Comparison of ENCODE assay signal across 15 cellular contexts in genomic region chr11:69174841-69175240, GRCh38. TPM values are rescaled to one million over a fixed set of nuclear protein-coding genes. Genes with fewer than 3 reads are reported as not detected.
DNase-seq lines count a peak whose midpoint lies in the region; ATAC-seq and TF ChIP-seq lines count a peak whose summit lies in the region.
"Had no signal": no experiment of that assay in that cellular context is flagged by ENCODE, and none has a peak within 500 bp of the region (broad histone marks: within the 10 kb centered on the region; RNA-seq: fewer than 3 reads in every experiment).

No MANE protein-coding gene starts in this region.

- TF ChIP-seq CTCF in heart left ventricle (IDR thresholded peaks at IDR 0.05) (no peak), epithelial cell of esophagus (IDR thresholded peaks at IDR 0.05; ENCODE audit: insufficient read depth, low read depth, low read length, missing control alignments) (no peak)

- peaks cover 0 to 7% (median 0%) of the 10 kb centered on the region in 12 donors for H3K9me3 ChIP-seq in heart left ventricle

- TF ChIP-seq POLR2A in heart left ventricle (IDR thresholded peaks at IDR 0.05): no peak

- H3K36me3 ChIP-seq in heart left ventricle: no peaks in the 10 kb centered on the region
- H3K36me3 ChIP-seq: BLaER1 treated with 17β-estradiol and CSF1 and Interleukin-3, amounts not matched to agents 10 nM and 100 nM had no signal

- no peaks in the 10 kb centered on the region for H3K4me1 ChIP-seq in heart left ventricle

- no peaks in the 10 kb centered on the region for H3K27me3 ChIP-seq in heart left ventricle
- H3K27me3 ChIP-seq: BLaER1 treated with 17β-estradiol and CSF1 and Interleukin-3, amounts not matched to agents 10 nM and 100 nM had no signal

- no peak overlapping the region for H3K27ac ChIP-seq in heart left ventricle
- H3K27ac ChIP-seq: BLaER1 treated with 17β-estradiol and CSF1 and Interleukin-3, amounts not matched to agents 10 nM and 100 nM had no signal

- intact Hi-C loops in cardiac septum (cut with DNase I) (no loop called here), heart left ventricle (cut with DNase I) (no loop called here), posterior vena cava (cut with DNase I) (no loop called here)

- no peak for ATAC-seq in heart left ventricle

- H3K4me3 ChIP-seq in heart left ventricle (no peak overlapping the region), epithelial cell of esophagus (ENCODE audit: low read length) (no peak overlapping the region)
- H3K4me3 ChIP-seq: BLaER1 treated with 17β-estradiol and CSF1 and Interleukin-3, amounts not matched to agents 10 nM and 100 nM had no signal

- WGBS in heart left ventricle, 4 donors: 87 to 100% (median 96%) methylated on average over 2 of the region's 2 CpGs

- DNase-seq in cardiac septum (ENCODE audit: low spot score): peak; percentile 20
- no peak for DNase-seq in heart left ventricle
- peak; percentile 41 for DNase-seq in epithelial cell of esophagus (ENCODE audit: low read depth)
- DNase-seq in posterior vena cava (ENCODE audit: low spot score): peak; percentile 42
- DNase-seq in NCI-H2107 treated with DMSO at 0.1 percent for 48 hours (lab: John Stamatoyannopoulos, UW; ENCODE audit: unreplicated experiment): no peak
- DNase-seq in activated CD4-positive, CD25-positive, alpha-beta regulatory T cell (lab: John Stamatoyannopoulos, UW): no peak
- DNase-seq in activated effector memory CD4-positive, alpha-beta T cell treated with Interleukin-2 at 50 U/mL for 16 hours: no peak
- DNase-seq: 8988T; CD4-positive, CD25-positive, alpha-beta regulatory T cell; DMS53; GF-D8; GOT3; H9 had no signal

RNA-seq across cellular contexts. Expression of gene SMIM38, which starts 19.1 kb away (rescaled TPM):
- total RNA-seq in cardiac septum (0.19 TPM), heart left ventricle (under 1 TPM in 8 of 9 donors, not detected in 1; 0.08 to 0.35 (median 0.15) TPM), posterior vena cava (1 to 10 TPM in 1 of 2 donors, under 1 TPM in 1; 0.76 to 1.4 TPM)
- polyA plus RNA-seq in heart left ventricle: under 1 TPM; 0.08 to 0.15 TPM
- total RNA-seq: HT1080 had no signal

Comparison
In these comparisons a context has a peak if more than half of its experiments do, and no peak if none do; other contexts are left out.
1. DNase-seq: peak in cardiac septum (single experiment), epithelial cell of esophagus (single experiment) and posterior vena cava (single experiment); none in heart left ventricle (0 of 5), NCI-H2107 treated with DMSO at 0.1 percent for 48 hours (single experiment), activated CD4-positive, CD25-positive, alpha-beta regulatory T cell (0 of 4) and activated effector memory CD4-positive, alpha-beta T cell treated with Interleukin-2 at 50 U/mL for 16 hours (single experiment).